ENCODE assay signal across 8 cellular contexts in genomic region chr19:49847731-49848696, GRCh38. TPM values are rescaled to one million over a fixed set of nuclear protein-coding genes. Genes with fewer than 3 reads are reported as not detected.
DNase-seq lines count a peak whose midpoint lies in the region; ATAC-seq, FAIRE-seq and TF ChIP-seq lines count a peak whose summit lies in the region.

No MANE protein-coding gene starts in this region.

- H3K27ac ChIP-seq in breast epithelium, result no peak overlapping the region
- peak overlapping the region; percentile 15 for H3K27ac ChIP-seq in RWPE2 (ENCODE audit: poor library complexity, severe bottlenecking)

- TF ChIP-seq POLR2A in breast epithelium (IDR thresholded peaks at IDR 0.05), result no peak

- DNase-seq in MCF 10A (ENCODE audit: unreplicated experiment) (peak; percentile 92), breast epithelium (ENCODE audit: low spot score in 2 of 2) (no peak), RWPE2 (ENCODE audit: low spot score) (no peak), epithelial cell of esophagus (ENCODE audit: low read depth) (peak; percentile 88), urothelium cell line (ENCODE audit: low spot score) (peak; percentile 56), GM13977 (ENCODE audit: low spot score) (no peak), iPS-NIHi7 (ENCODE audit: extremely low spot score) (no peak)
- no peak for DNase-seq in stimulated activated naive CD8-positive, alpha-beta T cell treated with anti-CD3 and anti-CD28 coated beads, Interleukin-15, amount 100 ng/mL, for 72 hours

- in situ Hi-C loops in GM13977 (cut with MboI; ENCODE audit: low pct_unique_long_range_greater_than_20kb, low sequenced_read_pairs, unreplicated experiment), result no loop called here

- no peaks in the 10 kb centered on the region for H3K27me3 ChIP-seq in breast epithelium
- H3K27me3 ChIP-seq in RWPE2 (ENCODE audit: insufficient read depth, poor library complexity, severe bottlenecking), result no peaks in the 10 kb centered on the region

- no peak for FAIRE-seq in urothelium cell line (lab: Jason Lieb, UNC)

- H3K9me3 ChIP-seq in breast epithelium, result no peaks in the 10 kb centered on the region
- H3K9me3 ChIP-seq in RWPE2 (ENCODE audit: severe bottlenecking), result no peaks in the 10 kb centered on the region

- peak overlapping the region; percentile 69 for H3K27ac Mint-ChIP-seq in MCF 10A (ENCODE audit: low read depth, unreplicated experiment)
- peak overlapping the region in 1 of 2 donors; percentile 35 for H3K27ac Mint-ChIP-seq in stimulated activated naive CD8-positive, alpha-beta T cell treated with anti-CD3 and anti-CD28 coated beads, Interleukin-15, amount 100 ng/mL, for 72 hours

- H3K4me1 ChIP-seq in breast epithelium (peaks cover 0 to 9% of the 10 kb centered on the region in 2 donors), RWPE2 (ENCODE audit: insufficient read depth, poor library complexity, severe bottlenecking) (peaks cover 21% of the 10 kb centered on the region)

- peaks cover 26% of the 10 kb centered on the region for H3K4me1 Mint-ChIP-seq in MCF 10A (ENCODE audit: insufficient read depth, unreplicated experiment)
- peaks cover 38% of the 10 kb centered on the region for H3K4me1 Mint-ChIP-seq in stimulated activated naive CD8-positive, alpha-beta T cell treated with anti-CD3 and anti-CD28 coated beads, Interleukin-15, amount 100 ng/mL, for 72 hours

- peak overlapping the region; percentile 66 for H3K4me3 Mint-ChIP-seq in MCF 10A (ENCODE audit: unreplicated experiment)
- H3K4me3 Mint-ChIP-seq in stimulated activated naive CD8-positive, alpha-beta T cell treated with anti-CD3 and anti-CD28 coated beads, Interleukin-15, amount 100 ng/mL, for 72 hours, result no peak overlapping the region

- peak; percentile 49 for ATAC-seq in RWPE2 (ENCODE audit: low read depth)
- ATAC-seq in stimulated activated naive CD8-positive, alpha-beta T cell treated with anti-CD3 and anti-CD28 coated beads, Interleukin-15, amount 100 ng/mL, for 72 hours, result no peak

- POLR2A ChIA-PET in MCF 10A (lab: Yijun Ruan, JAX), result interaction anchor here (0.7 to 3.2 kb wide), 16 partner anchors 9 to 395 kb away, joined by 3 to 17 read pairs (median 5); partner anchors contain the start of genes AKT1S1, ALDH16A1, AP2A1 and FUZ

- no peak overlapping the region for H3K4me3 ChIP-seq in breast epithelium
- no peak overlapping the region for H3K4me3 ChIP-seq in RWPE2 (ENCODE audit: severe bottlenecking)
- no peak overlapping the region for H3K4me3 ChIP-seq in epithelial cell of esophagus (ENCODE audit: low read length)

- peaks cover 6% of the 10 kb centered on the region for H3K9me3 Mint-ChIP-seq in MCF 10A (ENCODE audit: unreplicated experiment)
- H3K9me3 Mint-ChIP-seq in stimulated activated naive CD8-positive, alpha-beta T cell treated with anti-CD3 and anti-CD28 coated beads, Interleukin-15, amount 100 ng/mL, for 72 hours, result peaks cover 13 to 15% of the 10 kb centered on the region in 2 donors

- BruUV-seq in MCF 10A (replicated peaks; lab: Mats Ljungman, UMichigan), result no TSS peak

- intact Hi-C loops in MCF 10A (cut with micrococcal nuclease) (no loop called here), breast epithelium (cut with DNase I; ENCODE audit: low total_unique reads) (no loop called here)

- H3K36me3 ChIP-seq in breast epithelium, result no peaks in the 10 kb centered on the region
- H3K36me3 ChIP-seq in RWPE2 (ENCODE audit: low read depth), result no peaks in the 10 kb centered on the region; the same call in 1 of the 2 replicates

- TF ChIP-seq CTCF in MCF 10A (IDR thresholded peaks at IDR 0.05; ENCODE audit: unreplicated experiment) (no peak), breast epithelium (IDR thresholded peaks at IDR 0.05) (no peak), RWPE2 (IDR thresholded peaks at IDR 0.05; ENCODE audit: poor library complexity, severe bottlenecking) (no peak), epithelial cell of esophagus (IDR thresholded peaks at IDR 0.05; ENCODE audit: insufficient read depth, low read depth, low read length, missing control alignments) (no peak), GM13977 (IDR thresholded peaks at IDR 0.05; ENCODE audit: extremely low read depth, insufficient read depth, missing control alignments) (no peak)

- CTCF ChIA-PET in MCF 10A (lab: Yijun Ruan, JAX), result interaction anchor here (0.6 to 0.9 kb wide), 5 partner anchors 16 to 343 kb away, joined by 3 to 5 read pairs (median 3); no protein-coding TSS in a partner anchor

- peaks cover 11% of the 10 kb centered on the region for H3K36me3 Mint-ChIP-seq in MCF 10A (ENCODE audit: insufficient read depth, unreplicated experiment)

- no peaks in the 10 kb centered on the region for H3K27me3 Mint-ChIP-seq in MCF 10A (ENCODE audit: insufficient read depth, unreplicated experiment)
- no peaks in the 10 kb centered on the region for H3K27me3 Mint-ChIP-seq in stimulated activated naive CD8-positive, alpha-beta T cell treated with anti-CD3 and anti-CD28 coated beads, Interleukin-15, amount 100 ng/mL, for 72 hours

RNA-seq across cellular contexts. Expression of gene PTOV1, which starts 2.9 kb away (rescaled TPM):
- total RNA-seq in MCF 10A (2022) (68.5 and 78.8 TPM in 2 replicates), breast epithelium (10 to 100 TPM; 45.1 to 95.0 (median 90.3) TPM)

RNA-seq across cellular contexts. Expression of gene PNKP, which starts 19.4 kb away (rescaled TPM):
- total RNA-seq in MCF 10A (2022) (70.7 and 90.3 TPM in 2 replicates), breast epithelium (10 to 100 TPM; 31.0 to 69.2 (median 57.7) TPM)

RNA-seq across cellular contexts. Expression of gene AKT1S1, which starts 29.1 kb away (rescaled TPM):
- total RNA-seq in MCF 10A (2022) (74.7 and 79.2 TPM in 2 replicates), breast epithelium (10 to 100 TPM; 11.9 to 13.8 (median 12.5) TPM)

RNA-seq across cellular contexts. Expression of gene TBC1D17, which starts 29.5 kb away (rescaled TPM):
- total RNA-seq in MCF 10A (2022) (25.2 and 25.5 TPM in 2 replicates), breast epithelium (10 to 100 TPM; 21.0 to 31.8 (median 30.4) TPM)

RNA-seq across cellular contexts. Expression of gene MED25, which starts 29.9 kb away (rescaled TPM):
- 39.9 and 43.2 TPM in 2 replicates for total RNA-seq in MCF 10A (2022)
- 10 to 100 TPM; 16.3 to 27.5 (median 20.6) TPM for total RNA-seq in breast epithelium

Comparison
In these comparisons a context has a peak if more than half of its experiments do, and no peak if none do; other contexts are left out.
1. DNase-seq: peak in MCF 10A (single experiment), epithelial cell of esophagus (single experiment) and urothelium cell line (single experiment); none in breast epithelium (0 of 2), RWPE2 (single experiment), GM13977 (single experiment), iPS-NIHi7 (single experiment) and stimulated activated naive CD8-positive, alpha-beta T cell treated with anti-CD3 and anti-CD28 coated beads, Interleukin-15, amount 100 ng/mL, for 72 hours (0 of 2).